ENCODE assay signal across 22 cellular contexts in the genomic region with DNA sequence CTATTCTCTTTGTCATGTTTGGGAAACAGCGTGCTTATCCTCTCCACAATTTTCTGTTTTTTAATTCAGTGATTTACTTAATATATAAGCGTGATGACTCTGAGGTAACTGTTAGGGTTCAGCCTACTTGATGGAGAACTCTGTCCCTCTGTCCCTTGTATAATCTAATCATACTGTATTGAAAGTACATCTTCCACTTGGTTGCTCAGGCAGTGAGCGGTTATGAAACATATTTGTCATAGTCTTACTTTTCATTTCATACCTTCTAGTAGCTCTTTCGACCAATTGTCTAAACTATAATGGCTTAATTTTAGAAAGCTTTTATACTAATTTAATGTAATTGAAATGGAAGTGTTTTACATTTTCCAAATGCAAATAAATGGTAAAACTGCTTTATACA.
"Had no signal": no experiment of that assay in that cellular context is flagged by ENCODE, and none has a peak within 500 bp of the region (broad histone marks: within the 10 kb centered on the region; RNA-seq: fewer than 3 reads in every experiment).

No MANE protein-coding gene starts in this region.

- H3K4me3 ChIP-seq: adrenal gland, colonic mucosa, MG63, PC-9 had no signal

- H3K27ac ChIP-seq: adrenal gland, colonic mucosa, PC-9 had no signal

- DNase-seq: activated CD4-positive, alpha-beta T cell treated with anti-CD3 and anti-CD28 coated beads for 48 hours; activated CD4-positive, alpha-beta T cell treated with anti-CD3 and anti-CD28 coated beads, Interleukin-2, amount 50 U/mL, for 4 hours; activated CD8-positive, alpha-beta memory T cell treated with anti-CD3 and anti-CD28 coated beads, Interleukin-2, amount 50 U/mL, for 48 hours; activated CD8-positive, alpha-beta T cell treated with anti-CD3 and anti-CD28 coated beads, Interleukin-2, amount 10 ng/mL, durations not matched to agents 7 days and 5 days; activated naive CD4-positive, alpha-beta T cell treated with anti-CD3 and anti-CD28 coated beads, Interleukin-2, amount 50 U/mL, for 16 hours; activated naive CD8-positive, alpha-beta T cell treated with anti-CD3 and anti-CD28 coated beads, Interleukin-2, amount 10 ng/mL, durations not matched to agents 7 days and 5 days; activated T-cell treated with anti-CD3 and anti-CD28 coated beads, Interleukin-2, amount 50 U/mL, for 1 hour; adrenal gland; anterior cingulate cortex; caudate nucleus; colonic mucosa; MG63; NCI-H1105; NCI-H1436 treated with DMSO at 0.1 percent for 48 hours; NCI-H187; NCI-H2081; NCI-H446; NCI-H524; PC-9; SIG-M5; T-helper 1 cell had no signal

- H3K36me3 ChIP-seq: adrenal gland, colonic mucosa, MG63 had no signal

- H3K4me2 ChIP-seq: PC-9 had no signal

- H3K9me3 ChIP-seq: adrenal gland, colonic mucosa had no signal

- H2AFZ ChIP-seq: PC-9 had no signal

- ATAC-seq: activated CD4-positive, CD25-positive, alpha-beta regulatory T cell treated with anti-CD3 and anti-CD28 coated beads, Interleukin-2, amount 50 U/mL, for 24 hours; activated CD8-positive, alpha-beta T cell treated with anti-CD3 and anti-CD28 coated beads, Interleukin-2, amount 10 ng/mL, durations not matched to agents 7 days and 5 days had no signal

- H3K4me1 ChIP-seq: adrenal gland, colonic mucosa had no signal

- H3K27me3 ChIP-seq: adrenal gland, colonic mucosa, MG63 had no signal
